Comparison of ENCODE assay signal across 21 cellular contexts in genomic region chr2:231821908-231822307, GRCh38. TPM values are rescaled to one million over a fixed set of nuclear protein-coding genes. Genes with fewer than 3 reads are reported as not detected.
DNase-seq lines count a peak whose midpoint lies in the region; ATAC-seq, FAIRE-seq and TF ChIP-seq lines count a peak whose summit lies in the region.
"Had no signal": no experiment of that assay in that cellular context is flagged by ENCODE, and none has a peak within 500 bp of the region (broad histone marks: within the 10 kb centered on the region; RNA-seq: fewer than 3 reads in every experiment).

No MANE protein-coding gene starts in this region.

- H4K8ac ChIP-seq in H1 (ENCODE audit: extremely low read depth, insufficient read depth, low read length) = no peak overlapping the region

- no peaks in the 10 kb centered on the region for H4K20me1 ChIP-seq in Karpas-422 (ENCODE audit: insufficient read depth, low read depth, low read length)
- no peaks in the 10 kb centered on the region for H4K20me1 ChIP-seq in H1 (replicated peaks in 1 of 2; ENCODE audit: control insufficient read depth in 1 of 2, insufficient read depth in 2 of 2, low read length in 2 of 2)
- H4K20me1 ChIP-seq: BLaER1 had no signal

- H3K79me1 ChIP-seq in H1 (ENCODE audit: low read depth, low read length) = no peaks in the 10 kb centered on the region

- no peak overlapping the region for H3K56ac ChIP-seq in H1 (replicated peaks; ENCODE audit: insufficient read length, low read depth, low read length)

- H3K27ac ChIP-seq in Karpas-422 (ENCODE audit: low read length) (no peak overlapping the region), H1 (ENCODE audit: low read depth, low read length) (no peak overlapping the region)
- H3K27ac ChIP-seq: BLaER1, C4-2B, GM23248 had no signal

- CTCF ChIA-PET in H1 (lab: Charles Lee; ENCODE audit: partially characterized antibody) = interaction anchor here (1.6 kb wide), 1 partner anchor 26 kb away, joined by 7 read pairs; no protein-coding TSS in a partner anchor

- ATAC-seq in HG02840 (IDR thresholded peaks at IDR 0.05; ENCODE audit: low FRiP score, unreplicated experiment) (no peak), HG03378 (IDR thresholded peaks at IDR 0.05; ENCODE audit: unreplicated experiment) (no peak)
- ATAC-seq: CD8-positive, alpha-beta T cell; GM12878 had no signal

- H3K79me2 ChIP-seq in Karpas-422 (ENCODE audit: low read length) (no peaks in the 10 kb centered on the region), H1 (ENCODE audit: control insufficient read depth in 1 of 2, insufficient read depth in 2 of 2, low read length in 2 of 2) (no peaks in the 10 kb centered on the region)

- no peak overlapping the region for H2BK20ac ChIP-seq in H1 (ENCODE audit: low read length)

- H3K36me3 ChIP-seq in Karpas-422 (ENCODE audit: insufficient read depth, low read length) (no peaks in the 10 kb centered on the region), H1 (ENCODE audit: control insufficient read depth in 2 of 4, insufficient read depth in 4 of 4, low read length in 3 of 4) (no peaks in the 10 kb centered on the region)
- H3K36me3 ChIP-seq: BLaER1, HAP-1 had no signal

- no peak for TF ChIP-seq CTCF in H1 (IDR thresholded peaks at IDR 0.05; ENCODE audit: control extremely low read depth in 1 of 3, insufficient read depth in 1 of 3, low read depth in 1 of 3, low read length in 3 of 3)

- H2AFZ ChIP-seq in Karpas-422 (ENCODE audit: low read length) (no peak overlapping the region), H1 (ENCODE audit: low read length) (no peak overlapping the region)
- H2AFZ ChIP-seq: GM23248 had no signal

- H3K4me2 ChIP-seq in Karpas-422 (ENCODE audit: low read depth, low read length, poor library complexity, severe bottlenecking) (no peak overlapping the region), H1 (ENCODE audit: insufficient read depth in 1 of 2, low read depth in 2 of 2, low read length in 2 of 2) (no peak overlapping the region)
- H3K4me2 ChIP-seq: BLaER1 had no signal

- H3K9ac ChIP-seq in Karpas-422 (ENCODE audit: low read length) = no peak overlapping the region
- no peak overlapping the region for H3K9ac ChIP-seq in H1 (replicated peaks in 1 of 4; ENCODE audit: extremely low read depth in 1 of 4, low read depth in 3 of 4, low read length in 3 of 4)
- H3K9ac ChIP-seq: BLaER1, GM23248 had no signal

- H2BK15ac ChIP-seq in H1 (ENCODE audit: low read length) = no peak overlapping the region

- H2BK5ac ChIP-seq in H1 (ENCODE audit: low read depth, low read length) = no peak overlapping the region

- H3K4me3 ChIP-seq in Karpas-422 (ENCODE audit: low read length) = no peak overlapping the region
- H3K4me3 ChIP-seq in H1 (ENCODE audit: extremely low read depth in 1 of 4, insufficient read depth in 2 of 4, low read depth in 3 of 4, low read length in 4 of 4) = no peak overlapping the region
- H3K4me3 ChIP-seq: BLaER1, GM12878, GM23248, HAP-1 had no signal

- peak; percentile 1 for DNase-seq in H4 (ENCODE audit: low spot score)
- DNase-seq in Karpas-422 = peak; percentile 29
- DNase-seq in RCC 7860 (ENCODE audit: low spot score) = peak; percentile 2
- no peak for DNase-seq in H1 (ENCODE audit: low read depth in 1 of 2, low spot score in 2 of 2)
- no peak for DNase-seq in NCI-H748 treated with DMSO at 0.1 percent for 48 hours (lab: John Stamatoyannopoulos, UW)
- DNase-seq: Caco-2; CD4-positive, CD25-positive, alpha-beta regulatory T cell; CD8-positive, alpha-beta T cell; DMS153; DND-41; GM23248; HFFc6 had no signal

- H3K4ac ChIP-seq in H1 (replicated peaks; ENCODE audit: insufficient read length, low read depth, low read length) = no peak overlapping the region

- H3K9me3 ChIP-seq in Karpas-422 (ENCODE audit: low read length) (peaks cover 6% of the 10 kb centered on the region), H1 (ENCODE audit: insufficient read depth in 2 of 2, low read depth in 1 of 2, low read length in 1 of 2) (peaks cover 5% of the 10 kb centered on the region in 2 experiments; a peak in 2 of 4 replicates)
- H3K9me3 ChIP-seq: Caco-2, HAP-1 had no signal

- WGBS in H1 (ENCODE audit: extremely low coverage in 1 of 2, insufficient coverage in 1 of 2, insufficient read length in 1 of 2, insufficient replicate concordance in 2 of 2, low coverage in 1 of 2, low lambda C conversion rate in 2 of 2, missing lambda C conversion rate in 1 of 2), 2 experiments = 50% methylated on average over 3 of the region's 3 CpGs; no CpG with 5 or more reads in 1 of the 2 experiments

- H2AK5ac ChIP-seq in H1 (ENCODE audit: low read depth, low read length) = no peak overlapping the region

- H3K23me2 ChIP-seq in H1 (ENCODE audit: low read depth, low read length) = no peaks in the 10 kb centered on the region

- TF ChIP-seq EP300 in H1 (IDR thresholded peaks at IDR 0.05; ENCODE audit: borderline replicate concordance in 1 of 2, low read depth in 2 of 2, low read length in 2 of 2) = no peak

- no peak overlapping the region for H3K23ac ChIP-seq in H1 (ENCODE audit: insufficient read length)

- no peak for FAIRE-seq in RCC 7860 (lab: Jason Lieb, UNC)
- no peak for FAIRE-seq in H1 (lab: Jason Lieb, UNC)
- FAIRE-seq: G401.6, GM12878, GM19239, H54 had no signal

- H3K14ac ChIP-seq in H1 (ENCODE audit: insufficient read length) = no peak overlapping the region

- H4K91ac ChIP-seq in H1 (replicated peaks; ENCODE audit: insufficient read length, low read length) = no peak overlapping the region

- H3K18ac ChIP-seq in H1 (ENCODE audit: extremely low read depth, low read length) = no peak overlapping the region

- H2BK120ac ChIP-seq in H1 (replicated peaks; ENCODE audit: low read depth, low read length) = no peak overlapping the region

- no peak overlapping the region for H2BK12ac ChIP-seq in H1 (ENCODE audit: low read depth, low read length)

- no peak overlapping the region for H4K5ac ChIP-seq in H1 (ENCODE audit: insufficient read length, low read depth, low read length)

- H3K4me1 ChIP-seq in Karpas-422 (ENCODE audit: low read length) = no peaks in the 10 kb centered on the region
- H3K4me1 ChIP-seq in H1 (replicated peaks in 1 of 4; ENCODE audit: control insufficient read depth in 3 of 4, insufficient read depth in 4 of 4, low read length in 3 of 4) = no peaks in the 10 kb centered on the region
- H3K4me1 ChIP-seq: BLaER1, Caco-2, HAP-1 had no signal

- no peak for TF ChIP-seq POLR2A in H1 (IDR thresholded peaks at IDR 0.05; ENCODE audit: control extremely low read depth in 1 of 2, low read depth in 2 of 2, low read length in 2 of 2)

- H3K27me3 ChIP-seq in Karpas-422 (ENCODE audit: low read length) (peaks cover 3% of the 10 kb centered on the region; the same call in 1 of the 2 replicates), H1 (replicated peaks in 1 of 4; ENCODE audit: control insufficient read depth in 3 of 4, extremely low read depth in 1 of 4, insufficient read depth in 3 of 4, low read length in 3 of 4) (no peaks in the 10 kb centered on the region)
- H3K27me3 ChIP-seq: BLaER1 had no signal

- TF ChIP-seq RAD21 in H1 (IDR thresholded peaks at IDR 0.05 in 1 of 2, conservative IDR thresholded peaks at IDR 0.05 in 1 of 2; ENCODE audit: low read depth in 2 of 2, low read length in 2 of 2) = no peak

- POLR2A ChIA-PET in H1 (lab: Charles Lee; ENCODE audit: partially characterized antibody) = no interaction called here

- H3K9me2 ChIP-seq in Karpas-422 (replicated peaks; ENCODE audit: insufficient read depth, low read length) = no peaks in the 10 kb centered on the region

RNA-seq across cellular contexts. Expression of gene COPS7B, which starts 35.7 kb away (rescaled TPM):
- total RNA-seq in H4 (2014; rRNA removed; shearing (Covaris generic)) = 14.7 and 21.7 TPM in 2 replicates
- total RNA-seq in Karpas-422 (2014; rRNA removed; shearing (Covaris generic); ENCODE audit: low replicate concordance) = 40.4 and 67.6 TPM in 2 replicates
- 62.2 and 67.2 TPM in 2 replicates for total RNA-seq in H1 (2021; fragmentation: NEBNext Ultra II Directional; extraction: Animal tissue kit (Norgen Biotek cat#: 25700))
- polyA plus RNA-seq in H1 (2011; rRNA removed) = 72.1 and 98.6 TPM in 2 replicates
- 69.3 TPM for polyA plus RNA-seq in H1 (2011; cell fraction: cytosol; rRNA removed)
- polyA plus RNA-seq in H1 (2011; cell fraction: nucleus; rRNA removed) = 94.0 TPM
- polyA plus RNA-seq in H1 (2012, experiment 1 of 2) = 45.0 to 56.8 TPM (median 49.9 TPM) in 4 replicates
- polyA plus RNA-seq in H1 (2012, experiment 2 of 2) = 42.9 TPM
- polyA plus RNA-seq in H1 (2013, experiment 1 of 2) = 40.1 TPM
- polyA plus RNA-seq in H1 (2013, experiment 2 of 2) = 39.2 TPM
- polyA minus RNA-seq in H1 (2011; rRNA and poly(A)+ RNA removed) = 53.5 and 56.6 TPM in 2 replicates
- polyA minus RNA-seq in H1 (2011; cell fraction: cytosol; rRNA and poly(A)+ RNA removed) = 37.0 TPM
- polyA minus RNA-seq in H1 (2011; cell fraction: nucleus; rRNA and poly(A)+ RNA removed) = 35.1 TPM

RNA-seq across cellular contexts. Expression of gene PDE6D, which starts 40.8 kb away (rescaled TPM):
- total RNA-seq in H4 (2014; rRNA removed; shearing (Covaris generic)) = 53.3 and 53.6 TPM in 2 replicates
- total RNA-seq in Karpas-422 (2014; rRNA removed; shearing (Covaris generic); ENCODE audit: low replicate concordance) = 67.2 and 87.8 TPM in 2 replicates
- total RNA-seq in H1 (2021; fragmentation: NEBNext Ultra II Directional; extraction: Animal tissue kit (Norgen Biotek cat#: 25700)) = 33.7 and 37.8 TPM in 2 replicates
- polyA plus RNA-seq in H1 (2011; rRNA removed) = 44.0 and 63.9 TPM in 2 replicates
- 50.1 TPM for polyA plus RNA-seq in H1 (2011; cell fraction: cytosol; rRNA removed)
- polyA plus RNA-seq in H1 (2011; cell fraction: nucleus; rRNA removed) = 28.7 TPM
- polyA plus RNA-seq in H1 (2012, experiment 1 of 2) = 31.6 to 39.6 TPM (median 33.4 TPM) in 4 replicates
- polyA plus RNA-seq in H1 (2012, experiment 2 of 2) = 43.2 TPM
- polyA plus RNA-seq in H1 (2013, experiment 1 of 2) = 29.9 TPM
- polyA plus RNA-seq in H1 (2013, experiment 2 of 2) = 29.0 TPM
- polyA minus RNA-seq in H1 (2011; rRNA and poly(A)+ RNA removed) = 23.6 and 26.5 TPM in 2 replicates
- 12.4 TPM for polyA minus RNA-seq in H1 (2011; cell fraction: cytosol; rRNA and poly(A)+ RNA removed)
- 13.5 TPM for polyA minus RNA-seq in H1 (2011; cell fraction: nucleus; rRNA and poly(A)+ RNA removed)

Comparison
In these comparisons a context has a peak if more than half of its experiments do, and no peak if none do; other contexts are left out.
1. DNase-seq: peak in H4 (single experiment), Karpas-422 (single experiment) and RCC 7860 (single experiment); none in H1 (0 of 2) and NCI-H748 treated with DMSO at 0.1 percent for 48 hours (single experiment).